In the genomic region with DNA sequence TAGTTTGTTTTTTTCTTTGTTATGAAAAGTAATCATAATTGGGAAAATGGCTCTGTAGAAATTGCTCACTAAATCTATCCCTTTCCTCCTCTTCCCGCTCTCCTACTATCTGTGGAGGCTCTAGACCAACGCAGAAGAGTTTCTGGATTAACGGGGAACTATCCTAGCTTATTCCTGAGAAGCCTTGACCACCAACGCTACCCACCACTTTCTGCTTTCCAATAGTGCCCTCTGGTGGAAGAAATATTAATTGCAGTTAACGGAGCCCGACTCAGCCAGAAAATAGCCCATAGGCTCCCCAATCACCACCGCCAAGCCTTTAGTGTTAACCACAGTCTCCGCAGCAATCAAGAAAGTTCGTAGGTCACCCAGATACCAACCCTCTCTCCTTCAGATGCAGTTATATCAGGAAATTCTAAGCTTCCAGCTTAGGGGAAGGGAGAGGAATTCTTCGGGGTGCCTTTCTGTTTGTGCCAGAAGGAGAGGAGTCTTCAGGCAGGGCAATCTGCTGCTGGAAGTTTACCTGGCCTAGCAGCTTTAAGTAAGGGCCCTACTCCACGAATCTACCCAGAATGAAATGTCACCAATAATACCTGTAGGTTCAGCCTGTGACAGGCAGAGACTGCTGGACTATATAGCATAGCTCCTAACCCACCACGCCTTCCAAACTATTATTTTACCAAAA, we compare ENCODE assay signal across 9 cellular contexts. TPM values are rescaled to one million over a fixed set of nuclear protein-coding genes. Genes with fewer than 3 reads are reported as not detected.
DNase-seq lines count a peak whose midpoint lies in the region; ATAC-seq and TF ChIP-seq lines count a peak whose summit lies in the region.
"Had no signal": no experiment of that assay in that cellular context is flagged by ENCODE, and none has a peak within 500 bp of the region (broad histone marks: within the 10 kb centered on the region; RNA-seq: fewer than 3 reads in every experiment).

No MANE protein-coding gene starts in this region.

- intact Hi-C loops in PC-9 (cut with micrococcal nuclease; ENCODE audit: unreplicated experiment): loop anchor here (1.0 to 5.0 kb wide), 7 partner anchors 67 to 725 kb away; partner anchors contain the start of genes ABHD15 and TP53I13
- intact Hi-C loops in activated T-helper 2 cell treated with anti-CD3 and anti-CD28 coated beads, Interferon-gamma antibody, Interleukin-2, Interleukin-4, amounts not matched to agents 10 μg/mL and 5 μg/mL and 100 μg/mL, durations not matched to agents 14 hours and 24 hours and 36 hours (cut with micrococcal nuclease): loop anchor here (2.0 to 5.0 kb wide), 2 partner anchors 67 to 286 kb away; no protein-coding TSS in a partner anchor

- no peak for TF ChIP-seq POLR2A in gastroesophageal sphincter (IDR thresholded peaks at IDR 0.05)

- ATAC-seq in gastroesophageal sphincter: no peak
- ATAC-seq in HG03025 (IDR thresholded peaks at IDR 0.05; ENCODE audit: low FRiP score, unreplicated experiment): no peak

- H3K9me3 ChIP-seq in PC-9 (ENCODE audit: insufficient read depth, low read depth) (no peaks in the 10 kb centered on the region), gastroesophageal sphincter (no peaks in the 10 kb centered on the region)

- H3K4me1 ChIP-seq in PC-9 (replicated peaks; ENCODE audit: insufficient read depth) (no peaks in the 10 kb centered on the region), gastroesophageal sphincter (peaks cover 0 to 11% (median 2%) of the 10 kb centered on the region in 3 donors)

- TF ChIP-seq CTCF in PC-9 (conservative IDR thresholded peaks at IDR 0.05) (peak; percentile 95), gastroesophageal sphincter (IDR thresholded peaks at IDR 0.05) (peak; percentile 67 to 82 (median 71)), osteocyte (IDR thresholded peaks at IDR 0.05) (peak; percentile 82)

- H3F3A ChIP-seq in PC-9 (ENCODE audit: insufficient read depth, low read depth): peaks cover 3% of the 10 kb centered on the region; the same call in 1 of the 2 replicates

- DNase-seq in DMS 273 treated with DMSO at 0.1 percent for 48 hours (lab: John Stamatoyannopoulos, UW) (peak; percentile 40), HuH-7 (ENCODE audit: low spot score) (peak; percentile 72), PC-9 (peak; percentile 40 to 56), osteocyte (ENCODE audit: extremely low spot score, unreplicated experiment) (no peak), NCI-H1048 (lab: John Stamatoyannopoulos, UW) (no peak)
- peak; percentile 20 for DNase-seq in activated T-helper 2 cell treated with anti-CD3 and anti-CD28 coated beads, Interferon-gamma antibody, Interleukin-2, Interleukin-4, amounts not matched to agents 10 μg/mL and 5 μg/mL and 100 μg/mL, durations not matched to agents 14 hours and 24 hours and 36 hours (ENCODE audit: low spot score)

- no peak overlapping the region for H3K4me3 Mint-ChIP-seq in activated T-helper 2 cell treated with anti-CD3 and anti-CD28 coated beads, Interferon-gamma antibody, Interleukin-2, Interleukin-4, amounts not matched to agents 10 μg/mL and 5 μg/mL and 100 μg/mL, durations not matched to agents 14 hours and 24 hours and 36 hours (ENCODE audit: low read depth)
- H3K4me3 Mint-ChIP-seq in osteocyte (ENCODE audit: unreplicated experiment): no peak overlapping the region
- H3K4me3 Mint-ChIP-seq: stimulated activated naive CD8-positive, alpha-beta T cell treated with anti-CD3 and anti-CD28 coated beads, Interleukin-15, Interleukin-2, amounts not matched to agents 100 ng/mL and 50 ng/mL, for 24 hours had no signal

- H3K4me3 ChIP-seq in PC-9 (no peak overlapping the region), gastroesophageal sphincter (no peak overlapping the region)

- no peaks in the 10 kb centered on the region for H3K36me3 ChIP-seq in PC-9 (ENCODE audit: low read depth)
- no peaks in the 10 kb centered on the region for H3K36me3 ChIP-seq in gastroesophageal sphincter

- H3K27ac ChIP-seq in PC-9: no peak overlapping the region
- no peak overlapping the region for H3K27ac ChIP-seq in gastroesophageal sphincter

- 0 out of 2 replicates have a peak, but pooled peaks cover 5% of the 10 kb centered on the region for H3K27me3 ChIP-seq in PC-9 (ENCODE audit: insufficient read depth, low read depth)
- peaks cover 28% of the 10 kb centered on the region for H3K27me3 ChIP-seq in gastroesophageal sphincter

- CTCF ChIA-PET in PC-9 (lab: Charles Lee): interaction anchor here (0.6 to 1.6 kb wide), 14 partner anchors 8 to 1913 kb away, joined by 3 to 22 read pairs (median 4); partner anchors contain the start of gene SSH2

- H3K9me2 ChIP-seq in PC-9 (ENCODE audit: insufficient read depth): no peaks in the 10 kb centered on the region

- no peak overlapping the region for H3K27ac Mint-ChIP-seq in activated T-helper 2 cell treated with anti-CD3 and anti-CD28 coated beads, Interferon-gamma antibody, Interleukin-2, Interleukin-4, amounts not matched to agents 10 μg/mL and 5 μg/mL and 100 μg/mL, durations not matched to agents 14 hours and 24 hours and 36 hours
- H3K27ac Mint-ChIP-seq in osteocyte (ENCODE audit: unreplicated experiment): no peak overlapping the region
- H3K27ac Mint-ChIP-seq: stimulated activated naive CD8-positive, alpha-beta T cell treated with anti-CD3 and anti-CD28 coated beads, Interleukin-15, Interleukin-2, amounts not matched to agents 100 ng/mL and 50 ng/mL, for 24 hours had no signal

- WGBS in gastroesophageal sphincter (ENCODE audit: low coverage in 1 of 2), 2 donors: 8 to 20% methylated on average over 8 to 12 of the region's 12 CpGs

- no peak overlapping the region for H2AFZ ChIP-seq in PC-9

- no peak for TF ChIP-seq EP300 in gastroesophageal sphincter (IDR thresholded peaks at IDR 0.05)

- no peaks in the 10 kb centered on the region for H3K9me3 Mint-ChIP-seq in activated T-helper 2 cell treated with anti-CD3 and anti-CD28 coated beads, Interferon-gamma antibody, Interleukin-2, Interleukin-4, amounts not matched to agents 10 μg/mL and 5 μg/mL and 100 μg/mL, durations not matched to agents 14 hours and 24 hours and 36 hours
- H3K9me3 Mint-ChIP-seq in osteocyte (ENCODE audit: unreplicated experiment): no peaks in the 10 kb centered on the region
- H3K9me3 Mint-ChIP-seq: stimulated activated naive CD8-positive, alpha-beta T cell treated with anti-CD3 and anti-CD28 coated beads, Interleukin-15, Interleukin-2, amounts not matched to agents 100 ng/mL and 50 ng/mL, for 24 hours had no signal

- H3K36me3 Mint-ChIP-seq in activated T-helper 2 cell treated with anti-CD3 and anti-CD28 coated beads, Interferon-gamma antibody, Interleukin-2, Interleukin-4, amounts not matched to agents 10 μg/mL and 5 μg/mL and 100 μg/mL, durations not matched to agents 14 hours and 24 hours and 36 hours (ENCODE audit: low read depth): no peaks in the 10 kb centered on the region
- H3K36me3 Mint-ChIP-seq in osteocyte (ENCODE audit: unreplicated experiment): no peaks in the 10 kb centered on the region

- peak overlapping the region; percentile 42 for H3K4me2 ChIP-seq in PC-9

- no peaks in the 10 kb centered on the region for H4K20me1 ChIP-seq in PC-9 (ENCODE audit: insufficient read depth)

- H3K27me3 Mint-ChIP-seq in activated T-helper 2 cell treated with anti-CD3 and anti-CD28 coated beads, Interferon-gamma antibody, Interleukin-2, Interleukin-4, amounts not matched to agents 10 μg/mL and 5 μg/mL and 100 μg/mL, durations not matched to agents 14 hours and 24 hours and 36 hours (ENCODE audit: low read depth): peaks cover 45% of the 10 kb centered on the region
- peaks cover 2% of the 10 kb centered on the region for H3K27me3 Mint-ChIP-seq in osteocyte (ENCODE audit: unreplicated experiment)

- H3K79me2 ChIP-seq in PC-9 (ENCODE audit: low read depth): no peaks in the 10 kb centered on the region

- peaks cover 7% of the 10 kb centered on the region for H3K4me1 Mint-ChIP-seq in activated T-helper 2 cell treated with anti-CD3 and anti-CD28 coated beads, Interferon-gamma antibody, Interleukin-2, Interleukin-4, amounts not matched to agents 10 μg/mL and 5 μg/mL and 100 μg/mL, durations not matched to agents 14 hours and 24 hours and 36 hours (ENCODE audit: low read depth)
- peaks cover 21% of the 10 kb centered on the region for H3K4me1 Mint-ChIP-seq in osteocyte (ENCODE audit: unreplicated experiment)

- POLR2A ChIA-PET in PC-9 (lab: Charles Lee; ENCODE audit: unreplicated experiment): no interaction called here

- no TSS peak for BruUV-seq in PC-9 (replicated peaks; lab: Mats Ljungman, UMichigan)

RNA-seq across cellular contexts. Expression of gene NSRP1, which starts 23.0 kb away (rescaled TPM):
- total RNA-seq in PC-9 (2021) (34.3 and 37.9 TPM in 2 replicates), gastroesophageal sphincter (10 to 100 TPM; 24.8 to 39.5 (median 28.4) TPM), osteocyte (26.5 and 31.6 TPM in 2 replicates)
- total RNA-seq in activated T-helper 2 cell treated with anti-CD3 and anti-CD28 coated beads, Interferon-gamma antibody, Interleukin-2, Interleukin-4, amounts not matched to agents 10 μg/mL and 5 μg/mL and 100 μg/mL, durations not matched to agents 14 hours and 24 hours and 36 hours: 27.3 and 27.4 TPM in 2 replicates

Comparison
In these comparisons a context has a peak if more than half of its experiments do, and no peak if none do; other contexts are left out.
1. DNase-seq: peak in DMS 273 treated with DMSO at 0.1 percent for 48 hours (single experiment), HuH-7 (single experiment), PC-9 (2 of 2) and activated T-helper 2 cell treated with anti-CD3 and anti-CD28 coated beads, Interferon-gamma antibody, Interleukin-2, Interleukin-4, amounts not matched to agents 10 μg/mL and 5 μg/mL and 100 μg/mL, durations not matched to agents 14 hours and 24 hours and 36 hours (single experiment); none in osteocyte (single experiment) and NCI-H1048 (single experiment).
2. Peak in every context shown above with its lines, with median percentiles within 50 percentile points of each other: CTCF ChIP-seq.